ENCODE assay signal across 15 cellular contexts in genomic region chr12:91179315-91179714, GRCh38. TPM values are rescaled to one million over a fixed set of nuclear protein-coding genes. Genes with fewer than 3 reads are reported as not detected.
DNase-seq lines count a peak whose midpoint lies in the region; ATAC-seq, FAIRE-seq and TF ChIP-seq lines count a peak whose summit lies in the region.
"Had no signal": no experiment of that assay in that cellular context is flagged by ENCODE, and none has a peak within 500 bp of the region (broad histone marks: within the 10 kb centered on the region; RNA-seq: fewer than 3 reads in every experiment).

No MANE protein-coding gene starts in this region.

- intact Hi-C loops in heart right ventricle (cut with DNase I): loop anchor here in 6 of 10 donors (2.0 to 10.0 kb wide), 6 partner anchors 93 to 205 kb away; no protein-coding TSS in a partner anchor
- intact Hi-C loops in sigmoid colon (cut with DNase I): loop anchor here (2.0 kb wide), 2 partner anchors 147 to 175 kb away; no protein-coding TSS in a partner anchor
- intact Hi-C loops in ascending aorta (cut with DNase I): loop anchor here (5.0 kb wide), 1 partner anchor 202 kb away; no protein-coding TSS in a partner anchor

- ATAC-seq in heart right ventricle: peak in 5 of 8 donors; percentile 41 to 70 (median 43)
- no peak for ATAC-seq in natural killer cell treated with Interleukin-12 subunit alpha and Interleukin-12 subunit beta and Interleukin-15 and Interleukin-18, amount 100 ng/mL, for 72 hours

- H3K27me3 ChIP-seq in bronchial epithelial cell (ENCODE audit: control insufficient read depth, insufficient read depth, low read length): no peaks in the 10 kb centered on the region
- H3K27me3 ChIP-seq in heart right ventricle: no peaks in the 10 kb centered on the region
- H3K27me3 ChIP-seq in sigmoid colon: no peaks in the 10 kb centered on the region
- no peaks in the 10 kb centered on the region for H3K27me3 ChIP-seq in ascending aorta
- H3K27me3 ChIP-seq: cardiac muscle cell had no signal

- TF ChIP-seq CTCF in AG09309 (IDR thresholded peaks at IDR 0.05; ENCODE audit: control insufficient read depth, insufficient read depth, low read depth, low read length, missing control alignments) (no peak), bronchial epithelial cell (IDR thresholded peaks at IDR 0.05; ENCODE audit: insufficient read depth, low read length, severe bottlenecking) (no peak), heart right ventricle (IDR thresholded peaks at IDR 0.05) (no peak), sigmoid colon (IDR thresholded peaks at IDR 0.05) (no peak), ascending aorta (IDR thresholded peaks at IDR 0.05) (no peak)

- 60 to 71% methylated on average over 7 of the region's 7 CpGs for WGBS in heart right ventricle, 2 donors
- WGBS in sigmoid colon, 2 donors: 20 to 57% methylated on average over 7 of the region's 7 CpGs

- no peak for FAIRE-seq in bronchial epithelial cell (lab: Jason Lieb, UNC)

- H3K27me3 Mint-ChIP-seq in natural killer cell treated with Interleukin-12 subunit alpha and Interleukin-12 subunit beta and Interleukin-15 and Interleukin-18, amount 100 ng/mL, for 72 hours: no peaks in the 10 kb centered on the region

- H3K4me1 Mint-ChIP-seq in natural killer cell treated with Interleukin-12 subunit alpha and Interleukin-12 subunit beta and Interleukin-15 and Interleukin-18, amount 100 ng/mL, for 72 hours (ENCODE audit: low read depth in 2 of 2): no peaks in the 10 kb centered on the region

- H3K27ac Mint-ChIP-seq in natural killer cell treated with Interleukin-12 subunit alpha and Interleukin-12 subunit beta and Interleukin-15 and Interleukin-18, amount 100 ng/mL, for 72 hours: no peak overlapping the region
- H3K27ac Mint-ChIP-seq: H9 had no signal

- H3K4me3 ChIP-seq in AG09309 (ENCODE audit: control insufficient read depth, low read depth, low read length) (peak overlapping the region; percentile 26), bronchial epithelial cell (ENCODE audit: low read depth, low read length) (no peak overlapping the region), heart right ventricle (peak overlapping the region in 9 of 10 donors; percentile 29 to 52 (median 45)), sigmoid colon (peak overlapping the region; percentile 21 to 40 (median 37)), ascending aorta (peak overlapping the region in 1 of 2 donors; percentile 24)
- H3K4me3 ChIP-seq: cardiac muscle cell had no signal

- no peaks in the 10 kb centered on the region for H3K9me3 Mint-ChIP-seq in natural killer cell treated with Interleukin-12 subunit alpha and Interleukin-12 subunit beta and Interleukin-15 and Interleukin-18, amount 100 ng/mL, for 72 hours
- H3K9me3 Mint-ChIP-seq: H9 had no signal

- H3K27ac ChIP-seq in heart right ventricle (peak overlapping the region; percentile 30 to 84 (median 76)), sigmoid colon (peak overlapping the region; percentile 60 to 75 (median 70)), ascending aorta (no peak overlapping the region)
- H3K27ac ChIP-seq: cardiac muscle cell, parathyroid adenoma had no signal

- no peak for TF ChIP-seq POLR2A in sigmoid colon (IDR thresholded peaks at IDR 0.05)

- no peaks in the 10 kb centered on the region for H3K9me3 ChIP-seq in heart right ventricle
- H3K9me3 ChIP-seq in sigmoid colon: no peaks in the 10 kb centered on the region
- no peaks in the 10 kb centered on the region for H3K9me3 ChIP-seq in ascending aorta

- TF ChIP-seq EP300 in sigmoid colon (IDR thresholded peaks at IDR 0.05): no peak

- H3K4me1 ChIP-seq in heart right ventricle: no peaks in the 10 kb centered on the region
- H3K4me1 ChIP-seq in sigmoid colon: peaks cover 0 to 32% (median 5%) of the 10 kb centered on the region in 4 donors
- H3K4me1 ChIP-seq in ascending aorta: peaks cover 0 to 2% of the 10 kb centered on the region in 2 donors
- H3K4me1 ChIP-seq: parathyroid adenoma had no signal

- H3K36me3 ChIP-seq in bronchial epithelial cell (ENCODE audit: control insufficient read depth, insufficient read depth, low read length) (no peaks in the 10 kb centered on the region), heart right ventricle (peaks cover 0 to 8% (median 0%) of the 10 kb centered on the region in 9 donors), sigmoid colon (no peaks in the 10 kb centered on the region), ascending aorta (no peaks in the 10 kb centered on the region)
- H3K36me3 ChIP-seq: cardiac muscle cell had no signal

- DNase-seq in AG09309 (ENCODE audit: low read depth) (no peak), bronchial epithelial cell (ENCODE audit: low read depth) (peak; percentile 32), heart right ventricle (no peak), sigmoid colon (no peak), ascending aorta (ENCODE audit: low spot score in 2 of 2) (no peak), NCI-H146 (lab: John Stamatoyannopoulos, UW) (no peak), T-helper 1 cell (no peak)
- DNase-seq in natural killer cell treated with Interleukin-12 subunit alpha and Interleukin-12 subunit beta and Interleukin-15 and Interleukin-18, amount 100 ng/mL, for 72 hours (ENCODE audit: low spot score): no peak
- DNase-seq: activated CD4-positive, alpha-beta T cell treated with anti-CD3 and anti-CD28 coated beads for 1 hour; DMS79 treated with DMSO at 0.1 percent for 48 hours; foreskin melanocyte; H9; NCI-H1417 treated with DMSO at 0.1 percent for 48 hours had no signal

- no peak overlapping the region for H3K4me3 Mint-ChIP-seq in natural killer cell treated with Interleukin-12 subunit alpha and Interleukin-12 subunit beta and Interleukin-15 and Interleukin-18, amount 100 ng/mL, for 72 hours
- H3K4me3 Mint-ChIP-seq: H9 had no signal

- H3K36me3 Mint-ChIP-seq in natural killer cell treated with Interleukin-12 subunit alpha and Interleukin-12 subunit beta and Interleukin-15 and Interleukin-18, amount 100 ng/mL, for 72 hours: no peaks in the 10 kb centered on the region

RNA-seq across cellular contexts. Expression of gene DCN, which starts 3.3 kb away (rescaled TPM):
- total RNA-seq in bronchial epithelial cell: 2.7 and 32.6 TPM in 2 replicates
- total RNA-seq in heart right ventricle: 1,000 to 10,000 TPM in 1 of 10 donors, 100 to 1,000 TPM in 9; 286 to 1,072 (median 557) TPM
- 100 to 1,000 TPM; 315 to 703 TPM for polyA plus RNA-seq in heart right ventricle
- total RNA-seq in sigmoid colon: 1,000 to 10,000 TPM in 3 of 4 donors, 100 to 1,000 TPM in 1; 675 to 1,612 (median 1,535) TPM
- polyA plus RNA-seq in sigmoid colon: 100 to 1,000 TPM in 2 of 3 donors, 10 to 100 TPM in 1; 41.2 to 380 (median 180) TPM
- 443 TPM for total RNA-seq in ascending aorta
- not detected for total RNA-seq in natural killer cell treated with Interleukin-12 subunit alpha and Interleukin-12 subunit beta and Interleukin-15 and Interleukin-18, amount 100 ng/mL, for 72 hours
- total RNA-seq: H9 had no signal

Comparison
In these comparisons a context has a peak if more than half of its experiments do, and no peak if none do; other contexts are left out.
1. ATAC-seq: peak in heart right ventricle (5 of 8); none in natural killer cell treated with Interleukin-12 subunit alpha and Interleukin-12 subunit beta and Interleukin-15 and Interleukin-18, amount 100 ng/mL, for 72 hours (0 of 2).
2. H3K27ac ChIP-seq: peak in heart right ventricle (10 of 10) and sigmoid colon (4 of 4); none in ascending aorta (0 of 2).